ENCODE assay signal across 10 cellular contexts in genomic region chr10:30786131-30786530, GRCh38.
DNase-seq lines count a peak whose midpoint lies in the region; ATAC-seq and TF ChIP-seq lines count a peak whose summit lies in the region.
"Had no signal": no experiment of that assay in that cellular context is flagged by ENCODE, and none has a peak within 500 bp of the region (broad histone marks: within the 10 kb centered on the region; RNA-seq: fewer than 3 reads in every experiment).

No MANE protein-coding gene starts in this region.

- H3K4me3 Mint-ChIP-seq in GM23338 = peak overlapping the region; percentile 40; the same call in 2 of the 3 replicates
- peak overlapping the region; percentile 64 for H3K4me3 Mint-ChIP-seq in natural killer cell treated with Interleukin-12 subunit alpha and Interleukin-12 subunit beta and Interleukin-15 and Interleukin-18, amount 100 ng/mL, for 72 hours

- H3K27ac ChIP-seq in ACC112 (ENCODE audit: low read depth, low read length) = no peak overlapping the region
- H3K27ac ChIP-seq in GM23338 (ENCODE audit: low read depth) = no peak overlapping the region

- H3K4me1 Mint-ChIP-seq in GM23338 = peaks cover 9% of the 10 kb centered on the region
- peaks cover 11 to 24% of the 10 kb centered on the region in 2 donors for H3K4me1 Mint-ChIP-seq in natural killer cell treated with Interleukin-12 subunit alpha and Interleukin-12 subunit beta and Interleukin-15 and Interleukin-18, amount 100 ng/mL, for 72 hours (ENCODE audit: low read depth in 2 of 2)

- H3K36me3 ChIP-seq in ACC112 (ENCODE audit: insufficient read depth, low read length) (no peaks in the 10 kb centered on the region), GM23338 (ENCODE audit: insufficient read depth) (no peaks in the 10 kb centered on the region; the same call in 1 of the 2 replicates)

- no peaks in the 10 kb centered on the region; the same call in 2 of the 3 replicates for H3K36me3 Mint-ChIP-seq in GM23338 (ENCODE audit: low read depth)
- no peaks in the 10 kb centered on the region for H3K36me3 Mint-ChIP-seq in natural killer cell treated with Interleukin-12 subunit alpha and Interleukin-12 subunit beta and Interleukin-15 and Interleukin-18, amount 100 ng/mL, for 72 hours

- ATAC-seq in GM23338 (no peak), GM19351 (IDR thresholded peaks at IDR 0.05; ENCODE audit: unreplicated experiment) (no peak), GM21423 (IDR thresholded peaks at IDR 0.05; ENCODE audit: unreplicated experiment) (no peak)
- ATAC-seq in natural killer cell treated with Interleukin-12 subunit alpha and Interleukin-12 subunit beta and Interleukin-15 and Interleukin-18, amount 100 ng/mL, for 72 hours = no peak

- H3K9me3 Mint-ChIP-seq in GM23338 = no peaks in the 10 kb centered on the region; the same call in 2 of the 3 replicates
- no peaks in the 10 kb centered on the region for H3K9me3 Mint-ChIP-seq in natural killer cell treated with Interleukin-12 subunit alpha and Interleukin-12 subunit beta and Interleukin-15 and Interleukin-18, amount 100 ng/mL, for 72 hours

- no peak for DNase-seq in GM23338 (ENCODE audit: low spot score)
- DNase-seq in cardiac fibroblast (ENCODE audit: low read depth in 2 of 2) = peak; percentile 24 to 66
- no peak for DNase-seq in natural killer cell treated with Interleukin-12 subunit alpha and Interleukin-12 subunit beta and Interleukin-15 and Interleukin-18, amount 100 ng/mL, for 72 hours (ENCODE audit: low spot score)
- DNase-seq in germinal center (ENCODE audit: low spot score) = no peak
- DNase-seq in activated CD4-positive, CD25-positive, alpha-beta regulatory T cell treated with anti-CD3 and anti-CD28 coated beads, Interleukin-2, amount 50 U/mL, for 72 hours = no peak
- DNase-seq: body of pancreas, SIG-M5 had no signal

- H3K27me3 ChIP-seq in ACC112 (ENCODE audit: insufficient read depth, low read length) (no peaks in the 10 kb centered on the region), GM23338 (ENCODE audit: insufficient read depth) (peaks cover 13% of the 10 kb centered on the region)
- H3K27me3 ChIP-seq: body of pancreas had no signal

- peaks cover 20% of the 10 kb centered on the region for H3K27me3 Mint-ChIP-seq in GM23338 (ENCODE audit: insufficient read depth, low read depth, poor library complexity)
- H3K27me3 Mint-ChIP-seq in natural killer cell treated with Interleukin-12 subunit alpha and Interleukin-12 subunit beta and Interleukin-15 and Interleukin-18, amount 100 ng/mL, for 72 hours = peaks cover 0 to 10% of the 10 kb centered on the region in 2 donors

- H3K27ac Mint-ChIP-seq in GM23338 = no peak overlapping the region
- no peak overlapping the region for H3K27ac Mint-ChIP-seq in natural killer cell treated with Interleukin-12 subunit alpha and Interleukin-12 subunit beta and Interleukin-15 and Interleukin-18, amount 100 ng/mL, for 72 hours

- TF ChIP-seq CTCF in GM23338 (conservative IDR thresholded peaks at IDR 0.05; ENCODE audit: low read depth in 2 of 2) (no peak), cardiac fibroblast (IDR thresholded peaks at IDR 0.05; ENCODE audit: low read depth, low read length) (no peak)

- peaks cover 40% of the 10 kb centered on the region for H3K4me1 ChIP-seq in ACC112 (ENCODE audit: control insufficient read depth, insufficient read depth, low read length, unreplicated experiment)
- H3K4me1 ChIP-seq in GM23338 (ENCODE audit: insufficient read depth) = peaks cover 7% of the 10 kb centered on the region

- peaks cover 3% of the 10 kb centered on the region; the same call in 1 of the 2 replicates for H3F3A ChIP-seq in GM23338 (replicated peaks; ENCODE audit: low read depth)

- H3K4me2 ChIP-seq in GM23338 = peak overlapping the region; percentile 93; the same call in 1 of the 2 replicates

- no peaks in the 10 kb centered on the region for H4K20me1 ChIP-seq in GM23338 (replicated peaks; ENCODE audit: insufficient read depth)

- peak overlapping the region; percentile 96 for H2AFZ ChIP-seq in ACC112 (ENCODE audit: low read length, unreplicated experiment)
- no peak overlapping the region for H2AFZ ChIP-seq in GM23338

- H3K79me2 ChIP-seq in ACC112 (ENCODE audit: control insufficient read depth, insufficient read depth, low read length, unreplicated experiment) (no peaks in the 10 kb centered on the region), GM23338 (replicated peaks; ENCODE audit: insufficient read depth) (no peaks in the 10 kb centered on the region)

- no peak overlapping the region for H3K4me3 ChIP-seq in ACC112 (ENCODE audit: low read depth, low read length)
- H3K4me3 ChIP-seq in GM23338 = 0 out of 2 replicates have a peak overlapping the region, but pooled peaks have one; percentile 76
- no peak overlapping the region for H3K4me3 ChIP-seq in cardiac fibroblast (replicated peaks in 1 of 2; ENCODE audit: low read depth in 2 of 2, low read length in 2 of 2)
- H3K4me3 ChIP-seq: body of pancreas had no signal

- no peaks in the 10 kb centered on the region; the same call in 1 of the 2 replicates for H3K9me2 ChIP-seq in GM23338 (ENCODE audit: insufficient read depth)

TF ChIP-seq in GM23338, 12 proteins besides CTCF, POLR2A, EP300 and RAD21:
- no peak for TF ChIP-seq NANOG (IDR thresholded peaks at IDR 0.05; ENCODE audit: borderline replicate concordance)
- no peak for TF ChIP-seq POLR2AphosphoS5 (IDR thresholded peaks at IDR 0.05; ENCODE audit: low read depth)
- no peak for TF ChIP-seq ZNF114 (CRISPR knock-in tag; IDR thresholded peaks at IDR 0.05)
- TF ChIP-seq ZNF462 (CRISPR knock-in tag; IDR thresholded peaks at IDR 0.05) = no peak
- no peak for TF ChIP-seq EZH2 (IDR thresholded peaks at IDR 0.05; ENCODE audit: low read depth, unreplicated experiment)
- TF ChIP-seq ETS1 (IDR thresholded peaks at IDR 0.05) = no peak
- no peak for TF ChIP-seq ZNF331 (CRISPR knock-in tag; IDR thresholded peaks at IDR 0.05; ENCODE audit: low read depth)

Comparison
In these comparisons a context has a peak if more than half of its experiments do, and no peak if none do; other contexts are left out.
1. DNase-seq: peak in cardiac fibroblast (2 of 2); none in GM23338 (single experiment), natural killer cell treated with Interleukin-12 subunit alpha and Interleukin-12 subunit beta and Interleukin-15 and Interleukin-18, amount 100 ng/mL, for 72 hours (single experiment), germinal center (single experiment) and activated CD4-positive, CD25-positive, alpha-beta regulatory T cell treated with anti-CD3 and anti-CD28 coated beads, Interleukin-2, amount 50 U/mL, for 72 hours (single experiment).